23 cellular contexts compared by ENCODE assay signal in the genomic region with DNA sequence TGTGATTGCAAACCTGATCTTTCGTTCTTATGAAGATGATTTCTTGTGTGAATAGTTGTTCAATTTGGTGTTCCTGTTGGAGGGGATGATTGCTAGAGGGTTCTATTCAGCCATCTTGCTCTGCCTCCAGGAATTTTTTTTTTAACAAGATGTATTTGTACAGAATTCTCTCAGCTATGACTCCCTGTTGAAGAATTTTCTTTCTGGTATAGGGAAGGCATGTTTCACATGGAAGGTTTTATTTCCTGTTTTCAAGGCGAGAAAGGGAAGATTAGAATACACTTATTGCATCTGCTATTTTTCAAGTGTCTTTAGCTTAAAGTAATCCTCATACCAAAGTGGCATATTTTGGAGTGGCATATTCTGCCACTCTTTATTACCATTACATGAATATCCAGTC. TPM values are rescaled to one million over a fixed set of nuclear protein-coding genes. Genes with fewer than 3 reads are reported as not detected.
A peak's percentile ranks its signal among the peaks of the same experiment; 100 is the strongest.
DNase-seq lines count a peak whose midpoint lies in the region; ATAC-seq and TF ChIP-seq lines count a peak whose summit lies in the region.
"Had no signal": no experiment of that assay in that cellular context is flagged by ENCODE, and none has a peak within 500 bp of the region (broad histone marks: within the 10 kb centered on the region; RNA-seq: fewer than 3 reads in every experiment).

No MANE protein-coding gene starts in this region.

- H3K79me2 ChIP-seq in GM23248 (ENCODE audit: insufficient read depth) = no peaks in the 10 kb centered on the region
- H3K79me2 ChIP-seq in SK-N-SH (ENCODE audit: insufficient read depth) = no peaks in the 10 kb centered on the region

- peaks cover 13% of the 10 kb centered on the region for H3K4me1 ChIP-seq in GM23248 (ENCODE audit: insufficient read depth)
- peaks cover 0 to 4% of the 10 kb centered on the region in 2 experiments; a peak in 2 of 4 replicates for H3K4me1 ChIP-seq in SK-N-SH (ENCODE audit: control insufficient read depth in 1 of 2, insufficient read depth in 2 of 2, low read depth in 1 of 2, low read length in 1 of 2)
- no peaks in the 10 kb centered on the region for H3K4me1 ChIP-seq in colonic mucosa
- H3K4me1 ChIP-seq: Caco-2, thyroid gland had no signal

- H3F3A ChIP-seq in GM23248 (ENCODE audit: insufficient read depth) = peaks cover 12% of the 10 kb centered on the region
- H3F3A ChIP-seq in SK-N-SH (replicated peaks; ENCODE audit: insufficient read depth) = no peaks in the 10 kb centered on the region

- WGBS in GM23248 (ENCODE audit: low coverage in 1 of 2, low lambda C conversion rate in 2 of 2, missing lambda C conversion rate in 2 of 2), 2 experiments = 80 to 85% methylated on average over 2 of the region's 2 CpGs
- 62% methylated on average over 2 of the region's 2 CpGs for WGBS in SK-N-SH (ENCODE audit: low lambda C conversion rate)

- POLR2A ChIA-PET in SK-N-SH (lab: Yijun Ruan, JAX) = no interaction called here

- H3K27ac Mint-ChIP-seq in osteocyte (ENCODE audit: unreplicated experiment) = peak overlapping the region; percentile 32
- H3K27ac Mint-ChIP-seq: activated CD4-positive, alpha-beta T cell treated with anti-CD3 and anti-CD28 coated beads, Interleukin-2, amount 10 ng/mL, durations not matched to agents 24 days and 14 days had no signal

- H3K9me3 Mint-ChIP-seq in osteocyte (ENCODE audit: unreplicated experiment) = peaks cover 16% of the 10 kb centered on the region

- H3K9me3 ChIP-seq in GM23248 (ENCODE audit: low read depth) (no peaks in the 10 kb centered on the region), SK-N-SH (0 out of 2 replicates have a peak, but pooled peaks cover 11% of the 10 kb centered on the region), colonic mucosa (no peaks in the 10 kb centered on the region)
- H3K9me3 ChIP-seq: lower lobe of right lung, ovary, thyroid gland had no signal

- TF ChIP-seq RAD21 in SK-N-SH (IDR thresholded peaks at IDR 0.05; ENCODE audit: low read length) = no peak

- no peaks in the 10 kb centered on the region for H3K36me3 ChIP-seq in GM23248 (ENCODE audit: low read depth)
- H3K36me3 ChIP-seq in SK-N-SH (replicated peaks in 1 of 2; ENCODE audit: control insufficient read depth in 1 of 2, insufficient read depth in 2 of 2, low read length in 1 of 2) = no peaks in the 10 kb centered on the region
- H3K36me3 ChIP-seq in colonic mucosa = no peaks in the 10 kb centered on the region
- H3K36me3 ChIP-seq: heart right ventricle, lower lobe of right lung, ovary, thyroid gland had no signal

- H3K36me3 Mint-ChIP-seq in osteocyte (ENCODE audit: unreplicated experiment) = no peaks in the 10 kb centered on the region

- in situ Hi-C loops in GM23248 (cut with MboI) = no loop called here

- H3K4me3 Mint-ChIP-seq in osteocyte (ENCODE audit: unreplicated experiment) = no peak overlapping the region
- H3K4me3 Mint-ChIP-seq: activated CD4-positive, alpha-beta T cell treated with anti-CD3 and anti-CD28 coated beads, Interleukin-2, amount 10 ng/mL, durations not matched to agents 24 days and 14 days had no signal

- H3K27me3 Mint-ChIP-seq in osteocyte (ENCODE audit: unreplicated experiment) = no peaks in the 10 kb centered on the region

- peak; percentile 52 for DNase-seq in GM23248
- no peak for DNase-seq in SK-N-SH
- peak; percentile 53 for DNase-seq in fibroblast of pulmonary artery (ENCODE audit: low read depth)
- no peak for DNase-seq in osteocyte (ENCODE audit: extremely low spot score, unreplicated experiment)
- DNase-seq in colonic mucosa = no peak
- DNase-seq in cardiac septum (ENCODE audit: low spot score) = no peak
- DNase-seq: activated CD4-positive, alpha-beta T cell treated with anti-CD3 and anti-CD28 coated beads, Interleukin-2, amount 10 ng/mL, durations not matched to agents 24 days and 14 days; amygdala; Caco-2; heart right ventricle; lower lobe of right lung; NCI-H1092 treated with DMSO at 0.1 percent for 48 hours; NCI-H2081 treated with DMSO at 0.1 percent for 48 hours; NCI-H510A; ovary; stimulated activated naive CD4-positive, alpha-beta T cell had no signal

- H3K9me2 ChIP-seq in GM23248 (ENCODE audit: insufficient read depth) = no peaks in the 10 kb centered on the region
- no peaks in the 10 kb centered on the region for H3K9me2 ChIP-seq in SK-N-SH

- H3K4me1 Mint-ChIP-seq in osteocyte (ENCODE audit: unreplicated experiment) = peaks cover 10% of the 10 kb centered on the region

- no peaks in the 10 kb centered on the region for H4K20me1 ChIP-seq in GM23248 (ENCODE audit: insufficient read depth)
- no peaks in the 10 kb centered on the region for H4K20me1 ChIP-seq in SK-N-SH (ENCODE audit: insufficient read depth)

- H3K27ac ChIP-seq in GM23248 (peak overlapping the region; percentile 45), SK-N-SH (ENCODE audit: low read depth in 2 of 2, low read length in 1 of 2) (peak overlapping the region; percentile 36 to 62; a peak in 3 of 4 replicates), colonic mucosa (no peak overlapping the region)
- H3K27ac ChIP-seq: heart right ventricle, lower lobe of right lung, ovary, RWPE1, thyroid gland had no signal

- H3K9ac ChIP-seq in GM23248 = no peak overlapping the region
- H3K9ac ChIP-seq in SK-N-SH = no peak overlapping the region
- no peak overlapping the region for H3K9ac ChIP-seq in colonic mucosa (ENCODE audit: low read depth in 2 of 2, low read length in 2 of 2)

- TF ChIP-seq EP300 in SK-N-SH (IDR thresholded peaks at IDR 0.05; ENCODE audit: borderline replicate concordance in 1 of 2, low read depth in 1 of 2, low read length in 1 of 2) = no peak

- H3K4me2 ChIP-seq in GM23248 (ENCODE audit: unreplicated experiment) = peak overlapping the region; percentile 24
- H3K4me2 ChIP-seq in SK-N-SH = no peak overlapping the region

- no peak overlapping the region for H3K4me3 ChIP-seq in GM23248
- H3K4me3 ChIP-seq in SK-N-SH (ENCODE audit: low read depth in 2 of 2, low read length in 1 of 2) = no peak overlapping the region
- no peak overlapping the region for H3K4me3 ChIP-seq in fibroblast of pulmonary artery (replicated peaks; ENCODE audit: low read depth, low read length)
- no peak overlapping the region for H3K4me3 ChIP-seq in colonic mucosa
- H3K4me3 ChIP-seq: heart right ventricle, lower lobe of right lung, ovary, thyroid gland had no signal

- TF ChIP-seq CTCF in SK-N-SH (IDR thresholded peaks at IDR 0.05) = no peak
- no peak for TF ChIP-seq CTCF in fibroblast of pulmonary artery (IDR thresholded peaks at IDR 0.05; ENCODE audit: low read length, missing control alignments)
- no peak for TF ChIP-seq CTCF in osteocyte (IDR thresholded peaks at IDR 0.05)
- TF ChIP-seq CTCF in colonic mucosa (IDR thresholded peaks at IDR 0.05) = no peak

- H3K27me3 ChIP-seq in GM23248 (replicated peaks; ENCODE audit: insufficient read depth) = no peaks in the 10 kb centered on the region
- H3K27me3 ChIP-seq in SK-N-SH (ENCODE audit: insufficient read depth) = no peaks in the 10 kb centered on the region
- H3K27me3 ChIP-seq in colonic mucosa = no peaks in the 10 kb centered on the region
- H3K27me3 ChIP-seq: ovary, thyroid gland had no signal

- intact Hi-C loops in colonic mucosa (cut with DNase I) (no loop called here), cardiac septum (cut with DNase I) (no loop called here)

- peak overlapping the region; percentile 86 for H2AFZ ChIP-seq in GM23248
- peak overlapping the region; percentile 47 for H2AFZ ChIP-seq in SK-N-SH (ENCODE audit: low read depth)

- CTCF ChIA-PET in SK-N-SH (lab: Yijun Ruan, JAX) = no interaction called here

- ATAC-seq in HG03135 (IDR thresholded peaks at IDR 0.05; ENCODE audit: unreplicated experiment) (no peak), HG02588 (IDR thresholded peaks at IDR 0.05; ENCODE audit: unreplicated experiment) (no peak)
- ATAC-seq: heart right ventricle, lower lobe of right lung, sciatic nerve had no signal

TF ChIP-seq in SK-N-SH, 30 proteins besides CTCF, POLR2A, EP300 and RAD21 (continues in another document):
- TF ChIP-seq FOXJ3 (CRISPR knock-in tag; IDR thresholded peaks at IDR 0.05) (no peak), SMC3 (IDR thresholded peaks at IDR 0.05; ENCODE audit: low read depth, low read length) (no peak)

RNA-seq across cellular contexts. Expression of a gene that starts 5.6 kb away (rescaled TPM):
- total RNA-seq in GM23248 (2014; rRNA removed; shearing (Covaris generic)) = 3.4 and 9.4 TPM in 2 replicates
- 4.2 and 5.9 TPM in 2 replicates for polyA plus RNA-seq in GM23248 (2016; fragmentation: Nextera tagmentation; extraction: Ambion mirVana)
- polyA plus RNA-seq in SK-N-SH (2012; rRNA removed) = 1.6 and 2.6 TPM in 2 replicates
- polyA plus RNA-seq in SK-N-SH (2012; cell fraction: cytosol; rRNA removed) = 2.2 and 2.3 TPM in 2 replicates
- 1.4 and 2.9 TPM in 2 replicates for polyA plus RNA-seq in SK-N-SH (2012; cell fraction: nucleus; rRNA removed)
- total RNA-seq in osteocyte = 1.5 and 2.0 TPM in 2 replicates
- under 1 TPM; 0.77 to 0.82 TPM for total RNA-seq in colonic mucosa
- total RNA-seq in cardiac septum = 2.3 TPM
- total RNA-seq: Caco-2 had no signal

RNA-seq across cellular contexts. Expression of a gene that starts 5.7 kb away (rescaled TPM):
- total RNA-seq in GM23248 (2014; rRNA removed; shearing (Covaris generic)) = not detected in 2 replicates
- polyA plus RNA-seq in GM23248 (2016; fragmentation: Nextera tagmentation; extraction: Ambion mirVana) (not detected in 2 replicates), SK-N-SH (2012; rRNA removed) (not detected in 2 replicates)
- polyA plus RNA-seq in SK-N-SH (2012; cell fraction: cytosol; rRNA removed) = 0.01 and 0.03 TPM in 2 replicates
- polyA plus RNA-seq in SK-N-SH (2012; cell fraction: nucleus; rRNA removed) = 0.04 and 0.06 TPM in 2 replicates
- total RNA-seq in osteocyte (not detected in 2 replicates), colonic mucosa (not detected), cardiac septum (not detected)
- total RNA-seq: Caco-2, lower lobe of right lung, myocyte, sciatic nerve had no signal
- polyA plus RNA-seq: heart right ventricle had no signal

RNA-seq across cellular contexts. Expression of a gene that starts 45.1 kb away (rescaled TPM):
- 18.4 and 19.6 TPM in 2 replicates for total RNA-seq in GM23248 (2014; rRNA removed; shearing (Covaris generic))
- polyA plus RNA-seq in GM23248 (2016; fragmentation: Nextera tagmentation; extraction: Ambion mirVana) (14.4 and 14.5 TPM in 2 replicates), SK-N-SH (2012; rRNA removed) (9.7 and 11.2 TPM in 2 replicates)
- 9.8 and 10.5 TPM in 2 replicates for polyA plus RNA-seq in SK-N-SH (2012; cell fraction: cytosol; rRNA removed)
- polyA plus RNA-seq in SK-N-SH (2012; cell fraction: nucleus; rRNA removed) = 10.8 and 21.0 TPM in 2 replicates
- total RNA-seq in osteocyte (16.7 and 17.2 TPM in 2 replicates), colonic mucosa (10 to 100 TPM; 11.1 to 12.9 TPM), cardiac septum (11.6 TPM)

RNA-seq across cellular contexts. Expression of a gene that starts 49.0 kb away (rescaled TPM):
- total RNA-seq in GM23248 (2014; rRNA removed; shearing (Covaris generic)) = 2.8 and 5.2 TPM in 2 replicates
- polyA plus RNA-seq in GM23248 (2016; fragmentation: Nextera tagmentation; extraction: Ambion mirVana) (3.3 and 3.6 TPM in 2 replicates), SK-N-SH (2012; rRNA removed) (1.2 and 1.6 TPM in 2 replicates)
- 1.5 and 1.8 TPM in 2 replicates for polyA plus RNA-seq in SK-N-SH (2012; cell fraction: cytosol; rRNA removed)
- polyA plus RNA-seq in SK-N-SH (2012; cell fraction: nucleus; rRNA removed) = 0.60 and 0.67 TPM in 2 replicates
- total RNA-seq in osteocyte (2.5 and 2.7 TPM in 2 replicates), colonic mucosa (1 to 10 TPM; 1.2 to 1.6 TPM), cardiac septum (0.57 TPM)
- total RNA-seq: Caco-2 had no signal

RNA-seq across cellular contexts. Expression of a gene that starts 51.4 kb away (rescaled TPM):
- not detected in 2 replicates for total RNA-seq in GM23248 (2014; rRNA removed; shearing (Covaris generic))
- polyA plus RNA-seq in GM23248 (2016; fragmentation: Nextera tagmentation; extraction: Ambion mirVana) (not detected in 2 replicates), SK-N-SH (2012; rRNA removed) (not detected in 2 replicates)
- not detected in 2 replicates for polyA plus RNA-seq in SK-N-SH (2012; cell fraction: cytosol; rRNA removed)
- not detected in 2 replicates for polyA plus RNA-seq in SK-N-SH (2012; cell fraction: nucleus; rRNA removed)
- total RNA-seq in osteocyte (not detected in 2 replicates), colonic mucosa (10 to 100 TPM; 42.0 to 66.0 TPM), cardiac septum (not detected)
- total RNA-seq: activated CD4-positive, alpha-beta T cell treated with anti-CD3 and anti-CD28 coated beads, Interleukin-2, amount 10 ng/mL, durations not matched to agents 24 days and 14 days; cerebellum; heart right ventricle; myocyte; ovary; sciatic nerve; thyroid gland had no signal
- polyA plus RNA-seq: heart right ventricle, ovary had no signal

Comparison
In these comparisons a context has a peak if more than half of its experiments do, and no peak if none do; other contexts are left out.
1. DNase-seq: peak in GM23248 (single experiment) and fibroblast of pulmonary artery (single experiment); none in SK-N-SH (single experiment), osteocyte (single experiment), colonic mucosa (single experiment) and cardiac septum (single experiment).